In genomic region chr14:103207404-103208072, GRCh38 we compare ENCODE assay signal across 9 cellular contexts.
DNase-seq lines count a peak whose midpoint lies in the region; ATAC-seq, FAIRE-seq and TF ChIP-seq lines count a peak whose summit lies in the region.
"Had no signal": no experiment of that assay in that cellular context is flagged by ENCODE, and none has a peak within 500 bp of the region (broad histone marks: within the 10 kb centered on the region; RNA-seq: fewer than 3 reads in every experiment).

No MANE protein-coding gene starts in this region.

- peak overlapping the region; percentile 30 for H2BK12ac ChIP-seq in neuronal stem cell (ENCODE audit: low read length)

- no CpG with 5 or more reads among the region's 80 CpGs for WGBS in neuronal stem cell (ENCODE audit: extremely low coverage in 2 of 2, insufficient read length in 2 of 2, insufficient replicate concordance in 1 of 2), 2 donors

- H2BK15ac ChIP-seq in neuronal stem cell (ENCODE audit: low read length): no peak overlapping the region

- peak overlapping the region; percentile 49 for H3K23ac ChIP-seq in neuronal stem cell (ENCODE audit: low read depth, low read length, poor library complexity)

- H3K4me2 ChIP-seq in neuronal stem cell (ENCODE audit: insufficient read depth, low read length, poor library complexity, severe bottlenecking): peak overlapping the region; percentile 75

- peaks cover 22 to 27% of the 10 kb centered on the region in 2 donors for H3K9me3 ChIP-seq in neuronal stem cell (replicated peaks in 1 of 2; ENCODE audit: control insufficient read depth in 2 of 2, insufficient read depth in 1 of 2, low read depth in 1 of 2, low read length in 2 of 2)

- H2BK5ac ChIP-seq in neuronal stem cell (ENCODE audit: low read length): no peak overlapping the region

- in situ Hi-C loops in ACHN (cut with HindIII; ENCODE audit: low pct_ligation_motif_present, low pct_unique_long_range_greater_than_20kb, low sequenced_read_pairs): no loop called here

- TF ChIP-seq CTCF in foreskin keratinocyte (conservative IDR thresholded peaks at IDR 0.05): no peak

- H2BK120ac ChIP-seq in neuronal stem cell (ENCODE audit: low read depth, low read length): no peak overlapping the region

- H3K4me1 ChIP-seq in foreskin keratinocyte (no peaks in the 10 kb centered on the region), neuronal stem cell (ENCODE audit: control insufficient read depth in 2 of 2, insufficient read depth in 1 of 2, low read depth in 1 of 2, low read length in 2 of 2) (no peaks in the 10 kb centered on the region)

- H3K14ac ChIP-seq in neuronal stem cell (ENCODE audit: low read length): no peak overlapping the region

- H4K8ac ChIP-seq in neuronal stem cell (ENCODE audit: low read depth, low read length): no peak overlapping the region

- H3K27ac ChIP-seq in foreskin keratinocyte (no peak overlapping the region), neuronal stem cell (replicated peaks; ENCODE audit: low read length) (no peak overlapping the region)

- peaks cover 2% of the 10 kb centered on the region for H3K79me1 ChIP-seq in neuronal stem cell (ENCODE audit: low read depth, low read length)

- ATAC-seq in foreskin keratinocyte (peak; percentile 38), HG02981 (IDR thresholded peaks at IDR 0.05; ENCODE audit: unreplicated experiment) (no peak), HG02588 (IDR thresholded peaks at IDR 0.05; ENCODE audit: unreplicated experiment) (no peak), HG03565 (IDR thresholded peaks at IDR 0.05; ENCODE audit: unreplicated experiment) (no peak)

- DNase-seq in ACHN (peak; percentile 41), RCC 7860 (ENCODE audit: low spot score) (peak; percentile 5), foreskin keratinocyte (no peak), neuronal stem cell (ENCODE audit: low spot score) (no peak), dermis blood vessel endothelial cell (no peak)
- DNase-seq: T-helper 1 cell had no signal

- H2AFZ ChIP-seq in neuronal stem cell (ENCODE audit: low read length): peak overlapping the region; percentile 84

- H3K27me3 ChIP-seq in foreskin keratinocyte: peaks cover 48% of the 10 kb centered on the region
- H3K27me3 ChIP-seq in neuronal stem cell (ENCODE audit: control insufficient read depth in 3 of 3, insufficient read depth in 3 of 3, low read depth in 1 of 3, low read length in 3 of 3): peaks cover 7 to 45% (median 28%) of the 10 kb centered on the region in 3 experiments

- peak overlapping the region; percentile 88 for H3K9ac ChIP-seq in neuronal stem cell (ENCODE audit: low read depth, low read length, poor library complexity)

- no peak overlapping the region for H3K4ac ChIP-seq in neuronal stem cell (ENCODE audit: low read length)

- H2AK5ac ChIP-seq in neuronal stem cell (ENCODE audit: low read depth, low read length): no peak overlapping the region

- H3K36me3 ChIP-seq in neuronal stem cell (replicated peaks in 1 of 2; ENCODE audit: control insufficient read depth in 2 of 2, insufficient read depth in 2 of 2, low read length in 2 of 2): no peaks in the 10 kb centered on the region

- FAIRE-seq in RCC 7860 (lab: Jason Lieb, UNC): no peak

- H3K18ac ChIP-seq in neuronal stem cell (ENCODE audit: low read length): peak overlapping the region; percentile 93

- H4K91ac ChIP-seq in neuronal stem cell (ENCODE audit: low read depth, low read length, poor library complexity): no peak overlapping the region

- peak overlapping the region; percentile 32 to 80 for H3K4me3 ChIP-seq in neuronal stem cell (ENCODE audit: low read length in 2 of 2)

Comparison
In these comparisons a context has a peak if more than half of its experiments do, and no peak if none do; other contexts are left out.
1. DNase-seq: peak in ACHN (single experiment) and RCC 7860 (single experiment); none in foreskin keratinocyte (0 of 2), neuronal stem cell (single experiment) and dermis blood vessel endothelial cell (single experiment).